1 cellular context compared by ENCODE assay signal in the genomic region with DNA sequence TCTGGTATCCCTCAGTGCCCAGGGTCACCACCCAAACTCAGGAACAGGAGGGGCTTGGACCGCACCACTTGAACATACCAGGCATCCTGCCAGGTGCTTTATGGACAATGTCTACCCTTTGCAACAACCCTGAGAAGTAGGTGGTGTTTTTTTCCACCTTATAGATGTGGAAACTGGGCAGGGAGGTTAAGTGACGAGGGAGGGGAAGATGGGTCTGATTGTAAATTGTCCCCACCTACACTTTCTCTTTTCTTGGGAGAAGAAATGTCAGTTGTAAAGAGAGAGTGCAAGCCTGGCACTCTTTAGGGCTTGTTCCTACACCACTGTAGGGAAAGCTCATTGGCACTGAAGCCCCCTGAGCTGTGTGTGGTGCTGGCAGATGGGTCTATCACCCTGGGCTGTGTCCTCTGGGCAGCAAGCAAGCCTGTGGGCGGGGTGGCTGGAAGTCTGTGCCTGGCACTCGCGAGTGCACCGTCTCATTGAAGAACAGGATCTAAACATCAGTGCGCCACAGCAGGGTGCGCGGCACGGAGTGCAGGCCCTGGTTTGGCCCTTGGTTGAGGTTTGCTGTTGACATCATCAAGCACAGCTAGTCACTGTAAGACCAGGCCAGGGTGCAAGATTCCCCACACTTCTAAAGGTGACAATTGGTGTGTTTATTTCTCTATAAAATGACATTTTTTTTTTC.
TF ChIP-seq lines count a peak whose summit lies in the region.

No MANE protein-coding gene starts in this region.

TF ChIP-seq in GM23338, 12 proteins besides CTCF, POLR2A, EP300 and RAD21 (continued from another document):
- TF ChIP-seq, protein P1, sequence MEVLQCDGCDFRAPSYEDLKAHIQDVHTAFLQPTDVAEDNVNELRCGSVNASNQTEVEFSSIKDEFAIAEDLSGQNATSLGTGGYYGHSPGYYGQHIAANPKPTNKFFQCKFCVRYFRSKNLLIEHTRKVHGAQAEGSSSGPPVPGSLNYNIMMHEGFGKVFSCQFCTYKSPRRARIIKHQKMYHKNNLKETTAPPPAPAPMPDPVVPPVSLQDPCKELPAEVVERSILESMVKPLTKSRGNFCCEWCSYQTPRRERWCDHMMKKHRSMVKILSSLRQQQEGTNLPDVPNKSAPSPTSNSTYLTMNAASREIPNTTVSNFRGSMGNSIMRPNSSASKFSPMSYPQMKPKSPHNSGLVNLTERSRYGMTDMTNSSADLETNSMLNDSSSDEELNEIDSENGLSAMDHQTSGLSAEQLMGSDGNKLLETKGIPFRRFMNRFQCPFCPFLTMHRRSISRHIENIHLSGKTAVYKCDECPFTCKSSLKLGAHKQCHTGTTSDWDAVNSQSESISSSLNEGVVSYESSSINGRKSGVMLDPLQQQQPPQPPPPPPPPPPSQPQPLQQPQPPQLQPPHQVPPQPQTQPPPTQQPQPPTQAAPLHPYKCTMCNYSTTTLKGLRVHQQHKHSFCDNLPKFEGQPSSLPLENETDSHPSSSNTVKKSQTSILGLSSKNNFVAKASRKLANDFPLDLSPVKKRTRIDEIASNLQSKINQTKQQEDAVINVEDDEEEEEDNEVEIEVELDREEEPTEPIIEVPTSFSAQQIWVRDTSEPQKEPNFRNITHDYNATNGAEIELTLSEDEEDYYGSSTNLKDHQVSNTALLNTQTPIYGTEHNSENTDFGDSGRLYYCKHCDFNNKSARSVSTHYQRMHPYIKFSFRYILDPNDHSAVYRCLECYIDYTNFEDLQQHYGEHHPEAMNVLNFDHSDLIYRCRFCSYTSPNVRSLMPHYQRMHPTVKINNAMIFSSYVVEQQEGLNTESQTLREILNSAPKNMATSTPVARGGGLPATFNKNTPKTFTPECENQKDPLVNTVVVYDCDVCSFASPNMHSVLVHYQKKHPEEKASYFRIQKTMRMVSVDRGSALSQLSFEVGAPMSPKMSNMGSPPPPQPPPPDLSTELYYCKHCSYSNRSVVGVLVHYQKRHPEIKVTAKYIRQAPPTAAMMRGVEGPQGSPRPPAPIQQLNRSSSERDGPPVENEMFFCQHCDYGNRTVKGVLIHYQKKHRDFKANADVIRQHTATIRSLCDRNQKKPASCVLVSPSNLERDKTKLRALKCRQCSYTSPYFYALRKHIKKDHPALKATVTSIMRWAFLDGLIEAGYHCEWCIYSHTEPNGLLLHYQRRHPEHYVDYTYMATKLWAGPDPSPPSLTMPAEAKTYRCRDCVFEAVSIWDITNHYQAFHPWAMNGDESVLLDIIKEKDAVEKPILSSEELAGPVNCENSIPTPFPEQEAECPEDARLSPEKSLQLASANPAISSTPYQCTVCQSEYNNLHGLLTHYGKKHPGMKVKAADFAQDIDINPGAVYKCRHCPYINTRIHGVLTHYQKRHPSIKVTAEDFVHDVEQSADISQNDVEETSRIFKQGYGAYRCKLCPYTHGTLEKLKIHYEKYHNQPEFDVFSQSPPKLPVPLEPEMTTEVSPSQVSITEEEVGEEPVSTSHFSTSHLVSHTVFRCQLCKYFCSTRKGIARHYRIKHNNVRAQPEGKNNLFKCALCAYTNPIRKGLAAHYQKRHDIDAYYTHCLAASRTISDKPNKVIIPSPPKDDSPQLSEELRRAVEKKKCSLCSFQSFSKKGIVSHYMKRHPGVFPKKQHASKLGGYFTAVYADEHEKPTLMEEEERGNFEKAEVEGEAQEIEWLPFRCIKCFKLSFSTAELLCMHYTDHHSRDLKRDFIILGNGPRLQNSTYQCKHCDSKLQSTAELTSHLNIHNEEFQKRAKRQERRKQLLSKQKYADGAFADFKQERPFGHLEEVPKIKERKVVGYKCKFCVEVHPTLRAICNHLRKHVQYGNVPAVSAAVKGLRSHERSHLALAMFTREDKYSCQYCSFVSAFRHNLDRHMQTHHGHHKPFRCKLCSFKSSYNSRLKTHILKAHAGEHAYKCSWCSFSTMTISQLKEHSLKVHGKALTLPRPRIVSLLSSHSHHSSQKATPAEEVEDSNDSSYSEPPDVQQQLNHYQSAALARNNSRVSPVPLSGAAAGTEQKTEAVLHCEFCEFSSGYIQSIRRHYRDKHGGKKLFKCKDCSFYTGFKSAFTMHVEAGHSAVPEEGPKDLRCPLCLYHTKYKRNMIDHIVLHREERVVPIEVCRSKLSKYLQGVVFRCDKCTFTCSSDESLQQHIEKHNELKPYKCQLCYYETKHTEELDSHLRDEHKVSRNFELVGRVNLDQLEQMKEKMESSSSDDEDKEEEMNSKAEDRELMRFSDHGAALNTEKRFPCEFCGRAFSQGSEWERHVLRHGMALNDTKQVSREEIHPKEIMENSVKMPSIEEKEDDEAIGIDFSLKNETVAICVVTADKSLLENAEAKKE (CRISPR knock-in tag; IDR thresholded peaks at IDR 0.05) = no peak
- TF ChIP-seq STAT1 (IDR thresholded peaks at IDR 0.05; ENCODE audit: unreplicated experiment) (no peak), CREB1 (CRISPR knock-in tag; IDR thresholded peaks at IDR 0.05; ENCODE audit: low read depth) (no peak)
